ENCODE assay signal across 20 cellular contexts in genomic region chr2:96926236-96926635, GRCh38. TPM values are rescaled to one million over a fixed set of nuclear protein-coding genes. Genes with fewer than 3 reads are reported as not detected.
A peak's percentile ranks its signal among the peaks of the same experiment; 100 is the strongest.
DNase-seq lines count a peak whose midpoint lies in the region; ATAC-seq, FAIRE-seq and TF ChIP-seq lines count a peak whose summit lies in the region.
"Had no signal": no experiment of that assay in that cellular context is flagged by ENCODE, and none has a peak within 500 bp of the region (broad histone marks: within the 10 kb centered on the region; RNA-seq: fewer than 3 reads in every experiment).

No MANE protein-coding gene starts in this region.

- H3K4me1 Mint-ChIP-seq in neural progenitor cell, result peaks cover 19% of the 10 kb centered on the region
- H3K4me1 Mint-ChIP-seq in type B pancreatic cell (ENCODE audit: unreplicated experiment), result peaks cover 20% of the 10 kb centered on the region

- H3K9me3 Mint-ChIP-seq in neural progenitor cell, result no peaks in the 10 kb centered on the region
- no peaks in the 10 kb centered on the region for H3K9me3 Mint-ChIP-seq in type B pancreatic cell

- TF ChIP-seq CTCF in K562 (IDR thresholded peaks at IDR 0.05 in 2 of 3, conservative IDR thresholded peaks at IDR 0.05 in 1 of 3; ENCODE audit: insufficient read depth in 2 of 3, low read depth in 1 of 3, low read length in 3 of 3), result no peak
- no peak for TF ChIP-seq CTCF in dorsolateral prefrontal cortex (IDR thresholded peaks at IDR 0.05 in 54 of 56, conservative IDR thresholded peaks at IDR 0.05 in 2 of 56; ENCODE audit: low read depth in 1 of 56, partially characterized antibody in 56 of 56)
- no peak for TF ChIP-seq CTCF in neural progenitor cell (IDR thresholded peaks at IDR 0.05)
- TF ChIP-seq CTCF in type B pancreatic cell (conservative IDR thresholded peaks at IDR 0.05), result no peak
- TF ChIP-seq CTCF in gastrocnemius medialis (IDR thresholded peaks at IDR 0.05 in 4 of 5, conservative IDR thresholded peaks at IDR 0.05 in 1 of 5), result no peak

- FAIRE-seq in K562 (lab: Jason Lieb, UNC), result no peak
- FAIRE-seq: GM12892 had no signal

- H3K27me3 ChIP-seq in K562 (ENCODE audit: control insufficient read depth in 2 of 2, insufficient read depth in 2 of 2, low read length in 2 of 2) (no peaks in the 10 kb centered on the region), dorsolateral prefrontal cortex (no peaks in the 10 kb centered on the region), neural progenitor cell (no peaks in the 10 kb centered on the region), gastrocnemius medialis (no peaks in the 10 kb centered on the region)

- H3K4me2 ChIP-seq in K562 (ENCODE audit: insufficient read depth, low read length), result peak overlapping the region; percentile 22; the same call in 1 of the 2 replicates
- H3K4me2 ChIP-seq in neural progenitor cell, result no peak overlapping the region

- no peaks in the 10 kb centered on the region for H3K9me3 ChIP-seq in K562 (replicated peaks; ENCODE audit: control insufficient read depth, insufficient read depth, low read depth, low read length)
- H3K9me3 ChIP-seq in neural progenitor cell (ENCODE audit: low read depth), result no peaks in the 10 kb centered on the region
- no peaks in the 10 kb centered on the region for H3K9me3 ChIP-seq in gastrocnemius medialis
- H3K9me3 ChIP-seq: HAP-1, SJSA1 had no signal

- peaks cover 17% of the 10 kb centered on the region for H3K27me3 Mint-ChIP-seq in neural progenitor cell (ENCODE audit: insufficient read depth, low read depth)
- H3K27me3 Mint-ChIP-seq in type B pancreatic cell, result peaks cover 10% of the 10 kb centered on the region

- DNase-seq in K562 (ENCODE audit: extremely low read depth in 1 of 4, low spot score in 3 of 4) (no peak), dorsolateral prefrontal cortex (no peak), neural progenitor cell (ENCODE audit: low spot score) (no peak), type B pancreatic cell (ENCODE audit: extremely low spot score, unreplicated experiment) (no peak), hypothalamus (lab: John Stamatoyannopoulos, UW) (no peak), gastrocnemius medialis (no peak)
- DNase-seq: ACHN, C1 segment of cervical spinal cord, DMS79, MM.1S, NCI-H1092, NCI-H146, NCI-H2029 treated with DMSO at 0.1 percent for 48 hours, NCI-H2171, NCI-H446 treated with DMSO at 0.1 percent for 48 hours had no signal

- no peak overlapping the region for H3K4me3 Mint-ChIP-seq in neural progenitor cell
- no peak overlapping the region for H3K4me3 Mint-ChIP-seq in type B pancreatic cell

- 79% methylated on average over 6 of the region's 6 CpGs for WGBS in K562 (ENCODE audit: insufficient coverage, low coverage, missing lambda C conversion rate)

- BruUV-seq in K562 (replicated peaks; lab: Mats Ljungman, UMichigan), result no TSS peak

- TF ChIP-seq EP300 in K562 (IDR thresholded peaks at IDR 0.05; ENCODE audit: low read length), result no peak

- no peak overlapping the region for H3K27ac ChIP-seq in K562 (ENCODE audit: extremely low read depth, low read depth, low read length)
- H3K27ac ChIP-seq in dorsolateral prefrontal cortex, result peak overlapping the region; percentile 71 to 100 (median 97)
- no peak overlapping the region for H3K27ac ChIP-seq in neural progenitor cell
- no peak overlapping the region for H3K27ac ChIP-seq in gastrocnemius medialis
- H3K27ac ChIP-seq: SJSA1 had no signal

- CTCF ChIA-PET in K562 (lab: Yijun Ruan, JAX; ENCODE audit: low intra/inter-chr PET ratio), result interaction anchor here (0.7 kb wide), 1 partner anchor 33 kb away, joined by 4 read pairs; no protein-coding TSS in a partner anchor

- H3K79me2 ChIP-seq in K562 (ENCODE audit: control insufficient read depth, insufficient read depth, low read length) (peaks cover 34% of the 10 kb centered on the region), neural progenitor cell (ENCODE audit: low read depth) (no peaks in the 10 kb centered on the region)

- no peaks in the 10 kb centered on the region for H3F3A ChIP-seq in neural progenitor cell (ENCODE audit: low read depth)

- H3K36me3 Mint-ChIP-seq in neural progenitor cell, result peaks cover 3% of the 10 kb centered on the region
- no peaks in the 10 kb centered on the region for H3K36me3 Mint-ChIP-seq in type B pancreatic cell

- intact Hi-C loops in K562 (cut with micrococcal nuclease), result no loop called here
- intact Hi-C loops in dorsolateral prefrontal cortex (cut with DNase I), result loop anchor here in 1 of 2 donors (10.0 kb wide), 1 partner anchor 51 kb away; the partner anchor contains the start of gene SEMA4C
- intact Hi-C loops in gastrocnemius medialis (cut with DNase I; ENCODE audit: low total_unique reads), result no loop called here

- H3K36me3 ChIP-seq in K562 (ENCODE audit: control insufficient read depth, insufficient read depth, low read length) (no peaks in the 10 kb centered on the region), neural progenitor cell (no peaks in the 10 kb centered on the region), gastrocnemius medialis (no peaks in the 10 kb centered on the region)
- H3K36me3 ChIP-seq: HAP-1, SJSA1 had no signal

- TF ChIP-seq RAD21 in K562 (CRISPR knock-in tag; conservative IDR thresholded peaks at IDR 0.05 in 1 of 2, IDR thresholded peaks at IDR 0.05 in 1 of 2), result no peak

- ATAC-seq in K562 (no peak), HG02798 (IDR thresholded peaks at IDR 0.05; ENCODE audit: poor library complexity, unreplicated experiment) (no peak), gastrocnemius medialis (no peak)
- ATAC-seq: Panc1 had no signal

- H3K4me3 ChIP-seq in K562, result no peak overlapping the region
- H3K4me3 ChIP-seq in dorsolateral prefrontal cortex, result no peak overlapping the region
- H3K4me3 ChIP-seq in neural progenitor cell, result no peak overlapping the region
- no peak overlapping the region for H3K4me3 ChIP-seq in gastrocnemius medialis
- H3K4me3 ChIP-seq: HAP-1, SJSA1 had no signal

- POLR2A ChIA-PET in K562 (lab: Yijun Ruan, JAX), result interaction anchor here (3.3 kb wide), 1 partner anchor 14 kb away, joined by 13 read pairs; no protein-coding TSS in a partner anchor

- H2AFZ ChIP-seq in K562 (ENCODE audit: low read depth, low read length) (no peak overlapping the region), neural progenitor cell (replicated peaks) (peak overlapping the region; percentile 5)

- TF ChIP-seq POLR2A in K562 (conservative IDR thresholded peaks at IDR 0.05) (no peak), gastrocnemius medialis (IDR thresholded peaks at IDR 0.05) (no peak)

- H3K9me1 ChIP-seq in K562 (ENCODE audit: control insufficient read depth, insufficient read depth, low read length), result no peaks in the 10 kb centered on the region

- no peaks in the 10 kb centered on the region for H4K20me1 ChIP-seq in K562 (replicated peaks; ENCODE audit: control insufficient read depth, insufficient read depth, low read length)
- H4K20me1 ChIP-seq in neural progenitor cell (ENCODE audit: low read depth), result no peaks in the 10 kb centered on the region

- in situ Hi-C loops in K562 (cut with MboI), result no loop called here
- in situ Hi-C loops in gastrocnemius medialis (cut with MboI; ENCODE audit: low sequenced_read_pairs in 4 of 4), result no loop called here

- H3K27ac Mint-ChIP-seq in neural progenitor cell (peak overlapping the region; percentile 79), type B pancreatic cell (peak overlapping the region; percentile 8)

- H3K9ac ChIP-seq in K562 (ENCODE audit: insufficient read depth in 1 of 2, low read depth in 2 of 2, low read length in 2 of 2) (no peak overlapping the region), neural progenitor cell (no peak overlapping the region)

- peaks cover 70 to 75% of the 10 kb centered on the region in 2 experiments for H3K4me1 ChIP-seq in K562 (replicated peaks in 1 of 2; ENCODE audit: control insufficient read depth in 2 of 2, insufficient read depth in 2 of 2, low read length in 2 of 2)
- H3K4me1 ChIP-seq in neural progenitor cell, result peaks cover 11% of the 10 kb centered on the region
- peaks cover 12 to 19% of the 10 kb centered on the region in 2 donors for H3K4me1 ChIP-seq in gastrocnemius medialis
- H3K4me1 ChIP-seq: HAP-1, SJSA1 had no signal

RNA-seq across cellular contexts. Expression of gene SEMA4C, which starts 56.4 kb away (rescaled TPM):
- 229 and 466 TPM in 2 replicates for total RNA-seq in K562 (2011; cell fraction: chromatin; rRNA removed; ENCODE audit: low replicate concordance)
- total RNA-seq in K562 (2011; cell fraction: nucleolus; rRNA removed), result 309 and 326 TPM in 2 replicates
- 244 and 282 TPM in 2 replicates for total RNA-seq in K562 (2011; cell fraction: nucleoplasm; rRNA removed)
- total RNA-seq in K562 (2014; rRNA removed), result 28.8 and 35.6 TPM in 2 replicates
- total RNA-seq in K562 (2014; rRNA removed; fragmentation: Illumina TruSeq; extraction: Trizol), result 7.3 and 9.5 TPM in 2 replicates
- 23.9 and 24.6 TPM in 2 replicates for total RNA-seq in K562 (2015; rRNA removed; fragmentation: Illumina TruSeq; extraction: Trizol)
- 45.2 and 54.4 TPM in 2 replicates for total RNA-seq in K562 (2021)
- polyA plus RNA-seq in K562 (2011; rRNA removed), result 59.7 and 110 TPM in 2 replicates
- polyA plus RNA-seq in K562 (2011; cell fraction: cytosol; rRNA removed), result 50.2 and 68.3 TPM in 2 replicates
- polyA plus RNA-seq in K562 (2011; cell fraction: nucleus; rRNA removed), result 313 and 392 TPM in 2 replicates
- polyA plus RNA-seq in K562 (2012), result 39.1 and 59.5 TPM in 2 replicates
- polyA plus RNA-seq in K562 (2014; fragmentation: Illumina TruSeq; extraction: Trizol), result 21.8 and 29.4 TPM in 2 replicates
- under 1 TPM; 0.32 to 0.89 TPM for polyA plus RNA-seq in K562 (2014; fragmentation: Nextera tagmentation; extraction: Ambion mirVana)
- 35.5 and 36.2 TPM in 2 replicates for polyA plus RNA-seq in K562 (2014; rRNA removed)
- 56.4 and 73.7 TPM in 2 replicates for polyA minus RNA-seq in K562 (2011; rRNA and poly(A)+ RNA removed)
- polyA minus RNA-seq in K562 (2011; cell fraction: cytosol; rRNA and poly(A)+ RNA removed), result 58.2 and 59.2 TPM in 2 replicates
- 58.7 and 72.1 TPM in 2 replicates for polyA minus RNA-seq in K562 (2011; cell fraction: nucleus; rRNA and poly(A)+ RNA removed)
- 100 to 1,000 TPM in 4 of 120 experiments, 10 to 100 TPM in 116; 38.3 to 139 (median 61.8) TPM for total RNA-seq in dorsolateral prefrontal cortex
- total RNA-seq in neural progenitor cell (ENCODE audit: low replicate concordance), result 39.1 and 103 TPM in 2 replicates
- 45.5 and 58.1 TPM in 2 replicates for total RNA-seq in type B pancreatic cell (ENCODE audit: low replicate concordance)
- 1 to 10 TPM; 3.2 to 8.6 (median 6.5) TPM for total RNA-seq in gastrocnemius medialis

Comparison
In these comparisons a context has a peak if more than half of its experiments do, and no peak if none do; other contexts are left out.
1. H3K27ac ChIP-seq: peak in dorsolateral prefrontal cortex (59 of 59); none in K562 (single experiment), neural progenitor cell (single experiment) and gastrocnemius medialis (0 of 4).